ENCODE assay signal across 1 cellular context in the genomic region with DNA sequence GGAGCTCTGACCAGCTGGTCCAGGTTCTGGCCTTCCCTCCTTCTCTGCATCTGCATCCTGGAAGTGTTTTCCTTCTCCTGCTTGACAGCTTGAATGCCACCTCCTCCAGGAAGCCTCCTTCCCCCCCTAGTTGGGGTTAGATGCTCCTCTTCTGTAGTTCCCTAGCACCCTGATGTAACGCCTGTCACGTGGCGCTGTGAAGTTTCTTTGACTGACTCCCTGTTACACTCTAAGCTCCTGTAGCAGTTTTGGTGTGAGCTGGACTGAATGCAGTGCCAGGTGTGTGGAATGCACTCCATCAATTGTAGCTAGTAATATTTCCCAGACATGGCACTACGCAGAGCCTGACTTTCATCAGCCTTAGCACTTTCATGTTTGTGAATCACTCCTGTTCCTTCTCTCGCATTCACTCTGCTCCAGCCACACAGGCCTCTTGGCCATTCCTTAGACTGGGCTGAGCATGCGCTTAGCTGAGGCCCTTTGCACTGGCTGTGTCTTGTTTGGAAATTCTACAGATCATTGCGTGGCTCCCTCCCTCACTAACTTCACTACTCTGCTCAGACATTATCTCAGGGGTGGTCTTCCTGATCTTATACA.
TF ChIP-seq lines count a peak whose summit lies in the region.

No MANE protein-coding gene starts in this region.

TF ChIP-seq in K562, 482 proteins besides CTCF, POLR2A, EP300 and RAD21:
- TF ChIP-seq, protein P1, sequence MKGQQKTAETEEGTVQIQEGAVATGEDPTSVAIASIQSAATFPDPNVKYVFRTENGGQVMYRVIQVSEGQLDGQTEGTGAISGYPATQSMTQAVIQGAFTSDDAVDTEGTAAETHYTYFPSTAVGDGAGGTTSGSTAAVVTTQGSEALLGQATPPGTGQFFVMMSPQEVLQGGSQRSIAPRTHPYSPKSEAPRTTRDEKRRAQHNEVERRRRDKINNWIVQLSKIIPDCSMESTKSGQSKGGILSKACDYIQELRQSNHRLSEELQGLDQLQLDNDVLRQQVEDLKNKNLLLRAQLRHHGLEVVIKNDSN (CRISPR knock-in tag; IDR thresholded peaks at IDR 0.05), result peak; percentile 66
- TF ChIP-seq CBFA2T3 (IDR thresholded peaks at IDR 0.05), result no peak
- peak; percentile 50 to 59 for TF ChIP-seq NRF1 (conservative IDR thresholded peaks at IDR 0.05 in 1 of 2, IDR thresholded peaks at IDR 0.05 in 1 of 2)
- no peak for TF ChIP-seq MYBL2 (IDR thresholded peaks at IDR 0.05; ENCODE audit: low read depth)
- TF ChIP-seq MYBL2 (CRISPR knock-in tag; IDR thresholded peaks at IDR 0.05; ENCODE audit: borderline replicate concordance), result no peak
- TF ChIP-seq ZNF707 (CRISPR knock-in tag; conservative IDR thresholded peaks at IDR 0.05), result no peak
- TF ChIP-seq IRF2 (CRISPR knock-in tag; IDR thresholded peaks at IDR 0.05), result no peak
- TF ChIP-seq ZNF589 (CRISPR knock-in tag; IDR thresholded peaks at IDR 0.05; ENCODE audit: low read depth), result no peak
- no peak for TF ChIP-seq MEF2D (tag; conservative IDR thresholded peaks at IDR 0.05; ENCODE audit: low read depth)
- peak; percentile 71 for TF ChIP-seq ZFP36 (IDR thresholded peaks at IDR 0.05; ENCODE audit: low read depth, low read length, partially characterized antibody)
- 0 out of 2 replicates have a peak, but pooled peaks have one; percentile 11 for TF ChIP-seq TFAP4 (CRISPR knock-in tag; IDR thresholded peaks at IDR 0.05; ENCODE audit: borderline replicate concordance)
- TF ChIP-seq HIVEP1 (CRISPR knock-in tag; IDR thresholded peaks at IDR 0.05), result no peak
- peak; percentile 57 for TF ChIP-seq USF2 (CRISPR knock-in tag; IDR thresholded peaks at IDR 0.05)
- no peak for TF ChIP-seq OTX1 (CRISPR knock-in tag; IDR thresholded peaks at IDR 0.05)
- TF ChIP-seq, protein P2, sequence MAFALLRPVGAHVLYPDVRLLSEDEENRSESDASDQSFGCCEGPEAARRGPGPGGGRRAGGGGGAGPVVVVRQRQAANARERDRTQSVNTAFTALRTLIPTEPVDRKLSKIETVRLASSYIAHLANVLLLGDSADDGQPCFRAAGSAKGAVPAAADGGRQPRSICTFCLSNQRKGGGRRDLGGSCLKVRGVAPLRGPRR (CRISPR knock-in tag; IDR thresholded peaks at IDR 0.05), result no peak
- no peak for TF ChIP-seq SIN3A (IDR thresholded peaks at IDR 0.05; ENCODE audit: borderline replicate concordance in 2 of 2, control insufficient read depth in 1 of 2, low read depth in 2 of 2, low read length in 2 of 2)
- TF ChIP-seq DACH1 (IDR thresholded peaks at IDR 0.05; ENCODE audit: partially characterized antibody), result no peak
- no peak for TF ChIP-seq CBFA2T2 (conservative IDR thresholded peaks at IDR 0.05)
- no peak for TF ChIP-seq ELF4 (CRISPR knock-in tag; IDR thresholded peaks at IDR 0.05)
